In the genomic region with DNA sequence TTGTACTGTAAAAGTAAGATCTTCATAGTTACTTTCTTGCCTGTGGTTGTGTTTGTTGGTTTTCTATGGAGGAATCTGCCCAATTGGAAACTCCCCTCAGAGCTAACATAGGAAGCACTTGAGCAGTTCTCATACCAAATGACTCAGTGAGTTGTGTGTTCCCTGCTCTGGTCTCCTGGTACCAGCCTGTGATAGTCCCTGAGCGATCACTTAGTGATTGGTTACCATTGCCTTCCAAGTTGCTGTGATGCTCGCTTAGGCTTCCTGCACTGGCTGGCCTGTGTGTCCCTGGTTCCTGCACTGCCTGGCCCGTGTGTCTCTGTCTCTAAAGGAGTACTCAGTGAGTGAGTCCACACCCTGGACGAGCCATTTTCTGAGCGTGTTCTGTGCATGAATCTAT, we compare ENCODE assay signal across 8 cellular contexts.
DNase-seq lines count a peak whose midpoint lies in the region; ATAC-seq, FAIRE-seq and TF ChIP-seq lines count a peak whose summit lies in the region.

No MANE protein-coding gene starts in this region.

- 82% methylated on average over 5 of the region's 5 CpGs for WGBS in sigmoid colon, 2 donors

- H3K9me3 ChIP-seq in astrocyte (ENCODE audit: insufficient read depth, low read depth, low read length) = no peaks in the 10 kb centered on the region
- no peaks in the 10 kb centered on the region for H3K9me3 ChIP-seq in sigmoid colon

- H3K27ac Mint-ChIP-seq in astrocyte (ENCODE audit: unreplicated experiment) = peak overlapping the region; percentile 98
- H3K27ac Mint-ChIP-seq in mesothelial cell of epicardium = peak overlapping the region; percentile 96

- H3K4me3 Mint-ChIP-seq in astrocyte (ENCODE audit: unreplicated experiment) (peak overlapping the region; percentile 36), mesothelial cell of epicardium (no peak overlapping the region)

- no peaks in the 10 kb centered on the region for H3K27me3 Mint-ChIP-seq in astrocyte (ENCODE audit: low read depth, unreplicated experiment)
- H3K27me3 Mint-ChIP-seq in mesothelial cell of epicardium (ENCODE audit: low read depth) = no peaks in the 10 kb centered on the region

- ATAC-seq in HG03025 (IDR thresholded peaks at IDR 0.05; ENCODE audit: low FRiP score, unreplicated experiment) (peak; percentile 23), HG03460 (IDR thresholded peaks at IDR 0.05; ENCODE audit: unreplicated experiment) (no peak)

- H3K36me3 Mint-ChIP-seq in astrocyte (ENCODE audit: low read depth, unreplicated experiment) = peaks cover 15% of the 10 kb centered on the region
- H3K36me3 Mint-ChIP-seq in mesothelial cell of epicardium = peaks cover 21% of the 10 kb centered on the region

- peak overlapping the region; percentile 64 for H3K9ac ChIP-seq in astrocyte (ENCODE audit: low read length)

- H3K9me3 Mint-ChIP-seq in astrocyte (ENCODE audit: unreplicated experiment) = no peaks in the 10 kb centered on the region
- H3K9me3 Mint-ChIP-seq in mesothelial cell of epicardium = no peaks in the 10 kb centered on the region

- H3K79me2 ChIP-seq in astrocyte (ENCODE audit: insufficient read depth, low read length) = peaks cover 59% of the 10 kb centered on the region

- no peak for TF ChIP-seq EP300 in sigmoid colon (IDR thresholded peaks at IDR 0.05)

- H3K4me1 Mint-ChIP-seq in astrocyte (ENCODE audit: low read depth, unreplicated experiment) (peaks cover 55% of the 10 kb centered on the region), mesothelial cell of epicardium (peaks cover 48% of the 10 kb centered on the region)

- intact Hi-C loops in sigmoid colon (cut with DNase I) = loop anchor here (2.0 to 5.0 kb wide), 3 partner anchors 213 to 488 kb away; no protein-coding TSS in a partner anchor

- H4K20me1 ChIP-seq in astrocyte (ENCODE audit: insufficient read depth, low read length) = peaks cover 20% of the 10 kb centered on the region

- no peak for TF ChIP-seq CTCF in astrocyte (IDR thresholded peaks at IDR 0.05; ENCODE audit: insufficient read depth, low read depth, low read length)
- no peak for TF ChIP-seq CTCF in mesothelial cell of epicardium (IDR thresholded peaks at IDR 0.05; ENCODE audit: unreplicated experiment)
- TF ChIP-seq CTCF in sigmoid colon (IDR thresholded peaks at IDR 0.05) = no peak

- peaks cover 47% of the 10 kb centered on the region for H3K36me3 ChIP-seq in astrocyte (ENCODE audit: insufficient read depth, low read length)
- H3K36me3 ChIP-seq in sigmoid colon = peaks cover 0 to 33% (median 6%) of the 10 kb centered on the region in 4 donors

- peak overlapping the region; percentile 94 for H3K27ac ChIP-seq in astrocyte (ENCODE audit: low read depth, low read length)
- H3K27ac ChIP-seq in sigmoid colon = peak overlapping the region in 1 of 4 donors; percentile 67

- H2AFZ ChIP-seq in astrocyte (ENCODE audit: low read depth, low read length) = no peak overlapping the region

- peak; percentile 75 for DNase-seq in ELR (ENCODE audit: low read depth)
- DNase-seq in astrocyte (ENCODE audit: low read depth) = peak; percentile 86
- DNase-seq in mesothelial cell of epicardium (ENCODE audit: low spot score in 2 of 2, unreplicated experiment in 2 of 2) = no peak
- no peak for DNase-seq in DMS153 (lab: John Stamatoyannopoulos, UW)
- no peak for DNase-seq in sigmoid colon
- no peak for DNase-seq in NCI-H2029 (lab: John Stamatoyannopoulos, UW)

- H3K4me1 ChIP-seq in astrocyte (ENCODE audit: insufficient read depth, low read length) (peaks cover 53% of the 10 kb centered on the region), sigmoid colon (peaks cover 0 to 49% (median 42%) of the 10 kb centered on the region in 4 donors)

- H3K4me3 ChIP-seq in astrocyte (ENCODE audit: insufficient read depth, low read depth, low read length) (no peak overlapping the region), sigmoid colon (no peak overlapping the region)

- no peak for TF ChIP-seq POLR2A in sigmoid colon (IDR thresholded peaks at IDR 0.05)

- no peak for FAIRE-seq in astrocyte (lab: Jason Lieb, UNC)

- H3K4me2 ChIP-seq in astrocyte (ENCODE audit: low read length) = peak overlapping the region; percentile 12

- H3K27me3 ChIP-seq in astrocyte (ENCODE audit: insufficient read depth, low read length) (no peaks in the 10 kb centered on the region), sigmoid colon (no peaks in the 10 kb centered on the region)

Comparison
In these comparisons a context has a peak if more than half of its experiments do, and no peak if none do; other contexts are left out.
1. DNase-seq: peak in ELR (single experiment) and astrocyte (single experiment); none in mesothelial cell of epicardium (0 of 2), DMS153 (single experiment), sigmoid colon (single experiment) and NCI-H2029 (single experiment).